ENCODE assay signal across 24 cellular contexts in genomic region chr5:64746446-64746845, GRCh38. TPM values are rescaled to one million over a fixed set of nuclear protein-coding genes. Genes with fewer than 3 reads are reported as not detected.
"Had no signal": no experiment of that assay in that cellular context is flagged by ENCODE, and none has a peak within 500 bp of the region (broad histone marks: within the 10 kb centered on the region; RNA-seq: fewer than 3 reads in every experiment).

No MANE protein-coding gene starts in this region.

- H3K4me2 ChIP-seq: smooth muscle cell had no signal

- H3K27me3 Mint-ChIP-seq: activated naive CD8-positive, alpha-beta T cell; progenitor cell of endocrine pancreas; stimulated activated naive CD8-positive, alpha-beta T cell treated with anti-CD3 and anti-CD28 coated beads, Interleukin-15, Interleukin-2, amounts not matched to agents 100 ng/mL and 50 ng/mL, for 24 hours had no signal

- H3K4me3 ChIP-seq: esophagus muscularis mucosa, SK-N-MC, smooth muscle cell, suprapubic skin had no signal

- H3K4me1 Mint-ChIP-seq: nephron had no signal

- FAIRE-seq: endometrium had no signal

- ATAC-seq: right cardiac atrium had no signal

- DNase-seq: activated CD4-positive, alpha-beta T cell treated with anti-CD3 and anti-CD28 coated beads for 4 hours; activated CD8-positive, alpha-beta memory T cell treated with anti-CD3 and anti-CD28 coated beads, Interleukin-2, amount 50 U/mL, for 48 hours; activated gamma-delta T cell treated with Interleukin-2 at 50 U/mL for 16 hours; activated T-cell treated with anti-CD3 and anti-CD28 coated beads, Interleukin-2, amount 50 U/mL, for 72 hours; anterior cingulate cortex; kidney glomerular epithelial cell; occipital lobe; right cardiac atrium; stimulated activated CD4-positive, alpha-beta T cell treated with anti-CD3 and anti-CD28 coated beads, Interleukin-4, amount 100 ng/mL, for 4 hours; stimulated activated CD8-positive, alpha-beta memory T cell treated with anti-CD3 and anti-CD28 coated beads, Interleukin-4, amount 100 ng/mL, for 48 hours; T1000; trophoblast cell had no signal

- H3K4me1 ChIP-seq: suprapubic skin had no signal

- H3K27ac ChIP-seq: esophagus muscularis mucosa, SK-N-MC, suprapubic skin had no signal

- H3K9me3 ChIP-seq: esophagus muscularis mucosa, suprapubic skin had no signal

- H3K27me3 ChIP-seq: esophagus muscularis mucosa, suprapubic skin had no signal

- H3K27ac Mint-ChIP-seq: activated naive CD8-positive, alpha-beta T cell; nephron; progenitor cell of endocrine pancreas; stimulated activated naive CD8-positive, alpha-beta T cell treated with anti-CD3 and anti-CD28 coated beads, Interleukin-15, Interleukin-2, amounts not matched to agents 100 ng/mL and 50 ng/mL, for 24 hours had no signal

- H3K9me3 Mint-ChIP-seq: activated T-cell treated with anti-CD3 and anti-CD28 coated beads, Interleukin-2, amount 50 U/mL, for 72 hours; nephron; stimulated activated naive CD8-positive, alpha-beta T cell treated with anti-CD3 and anti-CD28 coated beads, Interleukin-15, Interleukin-2, amounts not matched to agents 100 ng/mL and 50 ng/mL, for 24 hours had no signal

- H3K4me3 Mint-ChIP-seq: activated naive CD8-positive, alpha-beta T cell; activated T-cell treated with anti-CD3 and anti-CD28 coated beads, Interleukin-2, amount 50 U/mL, for 72 hours; nephron; stimulated activated naive CD8-positive, alpha-beta T cell treated with anti-CD3 and anti-CD28 coated beads, Interleukin-15, Interleukin-2, amounts not matched to agents 100 ng/mL and 50 ng/mL, for 24 hours had no signal

RNA-seq across cellular contexts. Expression of gene SHISAL2B, which starts 56.1 kb away (rescaled TPM):
- total RNA-seq: activated T-cell treated with anti-CD3 and anti-CD28 coated beads, Interleukin-2, amount 50 U/mL, for 72 hours; cardiac septum; esophagus muscularis mucosa; fibroblast of villous mesenchyme; liver; occipital lobe; progenitor cell of endocrine pancreas; right cardiac atrium; smooth muscle cell; suprapubic skin had no signal
- polyA plus RNA-seq: liver, right cardiac atrium, smooth muscle cell had no signal
